17 cellular contexts compared by ENCODE assay signal in genomic region chr7:18740579-18740988, GRCh38.
"Had no signal": no experiment of that assay in that cellular context is flagged by ENCODE, and none has a peak within 500 bp of the region (broad histone marks: within the 10 kb centered on the region; RNA-seq: fewer than 3 reads in every experiment).

No MANE protein-coding gene starts in this region.

- H3K4me3 Mint-ChIP-seq: activated T-cell treated with anti-CD3 and anti-CD28 coated beads, Interleukin-2, amount 50 U/mL, for 4 hours; naive thymus-derived CD4-positive, alpha-beta T cell had no signal

- H3K36me3 ChIP-seq: colonic mucosa, heart right ventricle, right atrium auricular region, transverse colon, WERI-Rb-1 had no signal

- H3K27me3 ChIP-seq: colonic mucosa, heart right ventricle, right atrium auricular region, transverse colon had no signal

- DNase-seq: activated CD4-positive, alpha-beta T cell treated with anti-CD3 and anti-CD28 coated beads for 48 hours; activated naive CD4-positive, alpha-beta T cell treated with Interleukin-2 at 50 U/mL for 16 hours; activated T-cell treated with anti-CD3 and anti-CD28 coated beads, Interleukin-2, amount 50 U/mL, for 4 hours; caudate nucleus; colonic mucosa; foreskin melanocyte; heart right ventricle; mammary epithelial cell; naive thymus-derived CD4-positive, alpha-beta T cell; substantia nigra; SW 1271; T1000; transverse colon; WERI-Rb-1 had no signal

- H3K9me3 Mint-ChIP-seq: activated T-cell treated with anti-CD3 and anti-CD28 coated beads, Interleukin-2, amount 50 U/mL, for 4 hours had no signal

- H3K27me3 Mint-ChIP-seq: naive thymus-derived CD4-positive, alpha-beta T cell had no signal

- ATAC-seq: heart right ventricle; left lobe of liver; naive thymus-derived CD4-positive, alpha-beta T cell had no signal

- H3K4me3 ChIP-seq: colonic mucosa, heart right ventricle, right atrium auricular region, skin epidermis, transverse colon had no signal

- H3K9me3 ChIP-seq: colonic mucosa, right atrium auricular region, transverse colon had no signal

- H3K4me1 ChIP-seq: colonic mucosa, heart right ventricle, right atrium auricular region, transverse colon had no signal

- H3K27ac ChIP-seq: colonic mucosa, heart right ventricle, right atrium auricular region, skin epidermis, transverse colon, WERI-Rb-1 had no signal
